In genomic region chr2:9374071-9374730, GRCh38 we compare ENCODE assay signal across 16 cellular contexts.
"Had no signal": no experiment of that assay in that cellular context is flagged by ENCODE, and none has a peak within 500 bp of the region (broad histone marks: within the 10 kb centered on the region; RNA-seq: fewer than 3 reads in every experiment).

No MANE protein-coding gene starts in this region.

- DNase-seq: activated CD4-positive, alpha-beta T cell treated with anti-CD3 and anti-CD28 coated beads for 1 hour; activated CD4-positive, alpha-beta T cell treated with anti-CD3 and anti-CD28 coated beads, Interleukin-2, amount 50 U/mL, for 4 hours; activated naive CD4-positive, alpha-beta T cell treated with anti-CD3 and anti-CD28 coated beads for 36 hours; mucosa of descending colon; naive thymus-derived CD8-positive, alpha-beta T cell; ovary; sigmoid colon; stimulated activated CD4-positive, alpha-beta T cell treated with anti-CD3 and anti-CD28 coated beads, Interleukin-12 subunit alpha, Interleukin-12 subunit beta, amount 100 ng/mL, for 4 hours; stimulated activated CD4-positive, alpha-beta T cell treated with anti-CD3 and anti-CD28 coated beads, Interleukin-4, amount 100 ng/mL, for 1 hour; stimulated activated naive B cell treated with anti-CD40 and anti-IgM and Interleukin-4, amounts not matched to agents 10 μg/mL and 1 μg/mL and 100 μg/mL, for 72 hours; T-helper 1 cell; T1000; transverse colon had no signal

- H3K36me3 ChIP-seq: ovary had no signal

- H3K9me3 ChIP-seq: esophagus muscularis mucosa, mucosa of descending colon, ovary, sigmoid colon, transverse colon had no signal

- H3K27me3 ChIP-seq: dorsolateral prefrontal cortex, esophagus muscularis mucosa, ovary, sigmoid colon, transverse colon had no signal

- H3K4me1 Mint-ChIP-seq: naive thymus-derived CD8-positive, alpha-beta T cell had no signal

- H3K27ac Mint-ChIP-seq: activated naive CD4-positive, alpha-beta T cell treated with anti-CD3 and anti-CD28 coated beads for 36 hours; activated T-helper 2 cell treated with anti-CD3 and anti-CD28 coated beads, Interferon-gamma antibody, Interleukin-2, Interleukin-4, amounts not matched to agents 10 μg/mL and 5 μg/mL and 100 μg/mL, durations not matched to agents 14 hours and 24 hours and 36 hours; stimulated activated naive B cell treated with anti-CD40 and anti-IgM and Interleukin-4, amounts not matched to agents 10 μg/mL and 1 μg/mL and 100 μg/mL, for 72 hours had no signal

- H3K4me3 Mint-ChIP-seq: activated naive CD4-positive, alpha-beta T cell treated with anti-CD3 and anti-CD28 coated beads for 36 hours; naive thymus-derived CD8-positive, alpha-beta T cell; stimulated activated naive B cell treated with anti-CD40 and anti-IgM and Interleukin-4, amounts not matched to agents 10 μg/mL and 1 μg/mL and 100 μg/mL, for 72 hours had no signal

- H3K27ac ChIP-seq: dorsolateral prefrontal cortex, esophagus muscularis mucosa, ovary, sigmoid colon, transverse colon had no signal

- H3K36me3 Mint-ChIP-seq: naive thymus-derived CD8-positive, alpha-beta T cell had no signal

- H3K9me3 Mint-ChIP-seq: activated naive CD4-positive, alpha-beta T cell treated with anti-CD3 and anti-CD28 coated beads for 36 hours; activated T-helper 2 cell treated with anti-CD3 and anti-CD28 coated beads, Interferon-gamma antibody, Interleukin-2, Interleukin-4, amounts not matched to agents 10 μg/mL and 5 μg/mL and 100 μg/mL, durations not matched to agents 14 hours and 24 hours and 36 hours; naive thymus-derived CD8-positive, alpha-beta T cell; stimulated activated naive B cell treated with anti-CD40 and anti-IgM and Interleukin-4, amounts not matched to agents 10 μg/mL and 1 μg/mL and 100 μg/mL, for 72 hours had no signal

- H3K4me3 ChIP-seq: dorsolateral prefrontal cortex, esophagus muscularis mucosa, mucosa of descending colon, ovary, sigmoid colon, transverse colon had no signal
